ENCODE assay signal across 1 cellular context in the genomic region with DNA sequence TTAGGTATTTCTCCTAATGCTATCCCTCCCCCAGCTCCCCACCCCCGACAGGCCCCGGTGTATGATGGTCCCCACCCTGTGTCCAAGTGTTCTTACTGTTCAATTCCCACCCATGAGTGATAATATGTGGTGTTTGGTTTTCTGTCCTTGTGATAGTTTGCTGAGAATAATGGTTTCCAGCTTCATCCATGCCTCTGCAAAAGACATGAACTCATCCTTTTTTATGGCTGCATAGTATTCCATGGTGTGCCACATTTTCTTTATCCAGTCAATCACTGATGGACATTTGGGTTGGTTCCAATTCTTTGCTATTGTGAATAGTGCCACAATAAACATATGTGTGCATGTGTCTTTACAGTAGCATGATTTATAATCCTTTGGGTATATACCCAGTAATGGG. TPM values are rescaled to one million over a fixed set of nuclear protein-coding genes. Genes with fewer than 3 reads are reported as not detected.
"Had no signal": no experiment of that assay in that cellular context is flagged by ENCODE, and none has a peak within 500 bp of the region (broad histone marks: within the 10 kb centered on the region; RNA-seq: fewer than 3 reads in every experiment).

No MANE protein-coding gene starts in this region.

RNA-seq across cellular contexts. Expression of a gene that starts 45.4 kb away (rescaled TPM):
- total RNA-seq: LHCN-M2 had no signal
